Comparison of ENCODE assay signal across 8 cellular contexts in genomic region chr7:7969306-7970112, GRCh38. TPM values are rescaled to one million over a fixed set of nuclear protein-coding genes. Genes with fewer than 3 reads are reported as not detected.
DNase-seq lines count a peak whose midpoint lies in the region; ATAC-seq and TF ChIP-seq lines count a peak whose summit lies in the region.

No MANE protein-coding gene starts in this region.

- H3K4me1 ChIP-seq in BE2C (no peaks in the 10 kb centered on the region; the same call in 1 of the 2 replicates), Loucy (ENCODE audit: insufficient read depth, low read length, poor library complexity, severe bottlenecking) (peaks cover 38% of the 10 kb centered on the region), spleen (peaks cover 0 to 66% (median 43%) of the 10 kb centered on the region in 6 donors)

- H3K9me3 ChIP-seq in BE2C (no peaks in the 10 kb centered on the region), Loucy (ENCODE audit: insufficient read depth, low read depth, low read length) (no peaks in the 10 kb centered on the region), spleen (no peaks in the 10 kb centered on the region)

- H3K27me3 ChIP-seq in BE2C (no peaks in the 10 kb centered on the region), Loucy (ENCODE audit: insufficient read depth, low read length, poor library complexity, severe bottlenecking) (no peaks in the 10 kb centered on the region), spleen (replicated peaks in 1 of 7) (no peaks in the 10 kb centered on the region)

- peak overlapping the region; percentile 90 for H3K9ac ChIP-seq in Loucy (ENCODE audit: low read depth, low read length, poor library complexity, severe bottlenecking)

- H3K27ac ChIP-seq in spleen, result peak overlapping the region; percentile 94 to 99 (median 99)

- no peaks in the 10 kb centered on the region for H3F3A ChIP-seq in Loucy (ENCODE audit: low read depth)

- TF ChIP-seq POLR2A in spleen (IDR thresholded peaks at IDR 0.05), result no peak

- no peaks in the 10 kb centered on the region for H3K9me2 ChIP-seq in Loucy (replicated peaks; ENCODE audit: low read depth, low read length)

- peak overlapping the region; percentile 97 for H3K4me2 ChIP-seq in Loucy (ENCODE audit: low read depth, low read length, poor library complexity, severe bottlenecking)

- ATAC-seq in GM19025 (IDR thresholded peaks at IDR 0.05; ENCODE audit: low read depth, unreplicated experiment) (peak; percentile 1), GM18517 (IDR thresholded peaks at IDR 0.05; ENCODE audit: unreplicated experiment) (no peak)

- intact Hi-C loops in spleen (cut with DNase I; ENCODE audit: low total_unique reads), result loop anchor here (10.0 kb wide), 1 partner anchor 215 kb away; no protein-coding TSS in a partner anchor

- in situ Hi-C loops in T47D (cut with HindIII; ENCODE audit: low pct_unique_long_range_greater_than_20kb, low sequenced_read_pairs), result no loop called here

- peaks cover 48% of the 10 kb centered on the region for H4K20me1 ChIP-seq in Loucy (ENCODE audit: insufficient read depth, low read length, poor library complexity, severe bottlenecking)

- 0 to 1% (median 0%) methylated on average over 27 to 91 of the region's 91 CpGs for WGBS in spleen, 5 donors

- peaks cover 58% of the 10 kb centered on the region for H3K79me2 ChIP-seq in Loucy (ENCODE audit: insufficient read depth, low read length)

- H3K4me3 ChIP-seq in BE2C (ENCODE audit: low read depth, low read length), result peak overlapping the region; percentile 90
- peak overlapping the region; percentile 79 for H3K4me3 ChIP-seq in Loucy (ENCODE audit: low read length, poor library complexity, severe bottlenecking)
- peak overlapping the region; percentile 79 to 97 (median 90) for H3K4me3 ChIP-seq in spleen

- DNase-seq in BE2C (peak; percentile 48), T-helper 9 cell (peak; percentile 39), T47D (ENCODE audit: low read depth in 1 of 2, low spot score in 1 of 2) (peak; percentile 26 to 67), inferior parietal cortex (ENCODE audit: extremely low spot score) (peak; percentile 53), spleen (peak; percentile 91)

- TF ChIP-seq CTCF in BE2C (IDR thresholded peaks at IDR 0.05; ENCODE audit: low read depth, low read length) (0 out of 2 replicates have a peak, but pooled peaks have one; percentile 24), Loucy (conservative IDR thresholded peaks at IDR 0.05; ENCODE audit: low read length) (no peak), spleen (IDR thresholded peaks at IDR 0.05 in 8 of 11, conservative IDR thresholded peaks at IDR 0.05 in 3 of 11) (peak in 3 of 11 experiments; percentile 14 to 21 (median 19))

- no peaks in the 10 kb centered on the region for H3K36me3 ChIP-seq in BE2C
- H3K36me3 ChIP-seq in Loucy (ENCODE audit: insufficient read depth, low read length), result no peaks in the 10 kb centered on the region
- H3K36me3 ChIP-seq in spleen, result no peaks in the 10 kb centered on the region

- H2AFZ ChIP-seq in Loucy (ENCODE audit: low read length), result 0 out of 2 replicates have a peak overlapping the region, but pooled peaks have one; percentile 29

RNA-seq across cellular contexts. Expression of gene GLCCI1, which starts 0.9 kb away (rescaled TPM):
- 21.2 TPM for polyA plus RNA-seq in BE2C (2012; ENCODE audit: insufficient read depth, insufficient read length, low read depth)
- 10 to 100 TPM; 35.7 to 53.2 (median 44.8) TPM for total RNA-seq in spleen
- polyA plus RNA-seq in spleen, result 1 to 10 TPM; 9.1 to 9.6 (median 9.4) TPM

Comparison
In these comparisons a context has a peak if more than half of its experiments do, and no peak if none do; other contexts are left out.
1. DNase-seq: peak in every context shown above with its lines; median percentile 91 in spleen; 53 in inferior parietal cortex; 48 in BE2C; 46 in T47D; 39 in T-helper 9 cell.